ENCODE assay signal across 1 cellular context in genomic region chr2:45282646-45283045, GRCh38.
TF ChIP-seq lines count a peak whose summit lies in the region.

No MANE protein-coding gene starts in this region.

TF ChIP-seq in GM23338, 12 proteins besides CTCF, POLR2A, EP300 and RAD21 (continued from another document):
- TF ChIP-seq, protein P1, sequence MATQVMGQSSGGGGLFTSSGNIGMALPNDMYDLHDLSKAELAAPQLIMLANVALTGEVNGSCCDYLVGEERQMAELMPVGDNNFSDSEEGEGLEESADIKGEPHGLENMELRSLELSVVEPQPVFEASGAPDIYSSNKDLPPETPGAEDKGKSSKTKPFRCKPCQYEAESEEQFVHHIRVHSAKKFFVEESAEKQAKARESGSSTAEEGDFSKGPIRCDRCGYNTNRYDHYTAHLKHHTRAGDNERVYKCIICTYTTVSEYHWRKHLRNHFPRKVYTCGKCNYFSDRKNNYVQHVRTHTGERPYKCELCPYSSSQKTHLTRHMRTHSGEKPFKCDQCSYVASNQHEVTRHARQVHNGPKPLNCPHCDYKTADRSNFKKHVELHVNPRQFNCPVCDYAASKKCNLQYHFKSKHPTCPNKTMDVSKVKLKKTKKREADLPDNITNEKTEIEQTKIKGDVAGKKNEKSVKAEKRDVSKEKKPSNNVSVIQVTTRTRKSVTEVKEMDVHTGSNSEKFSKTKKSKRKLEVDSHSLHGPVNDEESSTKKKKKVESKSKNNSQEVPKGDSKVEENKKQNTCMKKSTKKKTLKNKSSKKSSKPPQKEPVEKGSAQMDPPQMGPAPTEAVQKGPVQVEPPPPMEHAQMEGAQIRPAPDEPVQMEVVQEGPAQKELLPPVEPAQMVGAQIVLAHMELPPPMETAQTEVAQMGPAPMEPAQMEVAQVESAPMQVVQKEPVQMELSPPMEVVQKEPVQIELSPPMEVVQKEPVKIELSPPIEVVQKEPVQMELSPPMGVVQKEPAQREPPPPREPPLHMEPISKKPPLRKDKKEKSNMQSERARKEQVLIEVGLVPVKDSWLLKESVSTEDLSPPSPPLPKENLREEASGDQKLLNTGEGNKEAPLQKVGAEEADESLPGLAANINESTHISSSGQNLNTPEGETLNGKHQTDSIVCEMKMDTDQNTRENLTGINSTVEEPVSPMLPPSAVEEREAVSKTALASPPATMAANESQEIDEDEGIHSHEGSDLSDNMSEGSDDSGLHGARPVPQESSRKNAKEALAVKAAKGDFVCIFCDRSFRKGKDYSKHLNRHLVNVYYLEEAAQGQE (IDR thresholded peaks at IDR 0.05; ENCODE audit: unreplicated experiment): no peak
- TF ChIP-seq, protein P2, sequence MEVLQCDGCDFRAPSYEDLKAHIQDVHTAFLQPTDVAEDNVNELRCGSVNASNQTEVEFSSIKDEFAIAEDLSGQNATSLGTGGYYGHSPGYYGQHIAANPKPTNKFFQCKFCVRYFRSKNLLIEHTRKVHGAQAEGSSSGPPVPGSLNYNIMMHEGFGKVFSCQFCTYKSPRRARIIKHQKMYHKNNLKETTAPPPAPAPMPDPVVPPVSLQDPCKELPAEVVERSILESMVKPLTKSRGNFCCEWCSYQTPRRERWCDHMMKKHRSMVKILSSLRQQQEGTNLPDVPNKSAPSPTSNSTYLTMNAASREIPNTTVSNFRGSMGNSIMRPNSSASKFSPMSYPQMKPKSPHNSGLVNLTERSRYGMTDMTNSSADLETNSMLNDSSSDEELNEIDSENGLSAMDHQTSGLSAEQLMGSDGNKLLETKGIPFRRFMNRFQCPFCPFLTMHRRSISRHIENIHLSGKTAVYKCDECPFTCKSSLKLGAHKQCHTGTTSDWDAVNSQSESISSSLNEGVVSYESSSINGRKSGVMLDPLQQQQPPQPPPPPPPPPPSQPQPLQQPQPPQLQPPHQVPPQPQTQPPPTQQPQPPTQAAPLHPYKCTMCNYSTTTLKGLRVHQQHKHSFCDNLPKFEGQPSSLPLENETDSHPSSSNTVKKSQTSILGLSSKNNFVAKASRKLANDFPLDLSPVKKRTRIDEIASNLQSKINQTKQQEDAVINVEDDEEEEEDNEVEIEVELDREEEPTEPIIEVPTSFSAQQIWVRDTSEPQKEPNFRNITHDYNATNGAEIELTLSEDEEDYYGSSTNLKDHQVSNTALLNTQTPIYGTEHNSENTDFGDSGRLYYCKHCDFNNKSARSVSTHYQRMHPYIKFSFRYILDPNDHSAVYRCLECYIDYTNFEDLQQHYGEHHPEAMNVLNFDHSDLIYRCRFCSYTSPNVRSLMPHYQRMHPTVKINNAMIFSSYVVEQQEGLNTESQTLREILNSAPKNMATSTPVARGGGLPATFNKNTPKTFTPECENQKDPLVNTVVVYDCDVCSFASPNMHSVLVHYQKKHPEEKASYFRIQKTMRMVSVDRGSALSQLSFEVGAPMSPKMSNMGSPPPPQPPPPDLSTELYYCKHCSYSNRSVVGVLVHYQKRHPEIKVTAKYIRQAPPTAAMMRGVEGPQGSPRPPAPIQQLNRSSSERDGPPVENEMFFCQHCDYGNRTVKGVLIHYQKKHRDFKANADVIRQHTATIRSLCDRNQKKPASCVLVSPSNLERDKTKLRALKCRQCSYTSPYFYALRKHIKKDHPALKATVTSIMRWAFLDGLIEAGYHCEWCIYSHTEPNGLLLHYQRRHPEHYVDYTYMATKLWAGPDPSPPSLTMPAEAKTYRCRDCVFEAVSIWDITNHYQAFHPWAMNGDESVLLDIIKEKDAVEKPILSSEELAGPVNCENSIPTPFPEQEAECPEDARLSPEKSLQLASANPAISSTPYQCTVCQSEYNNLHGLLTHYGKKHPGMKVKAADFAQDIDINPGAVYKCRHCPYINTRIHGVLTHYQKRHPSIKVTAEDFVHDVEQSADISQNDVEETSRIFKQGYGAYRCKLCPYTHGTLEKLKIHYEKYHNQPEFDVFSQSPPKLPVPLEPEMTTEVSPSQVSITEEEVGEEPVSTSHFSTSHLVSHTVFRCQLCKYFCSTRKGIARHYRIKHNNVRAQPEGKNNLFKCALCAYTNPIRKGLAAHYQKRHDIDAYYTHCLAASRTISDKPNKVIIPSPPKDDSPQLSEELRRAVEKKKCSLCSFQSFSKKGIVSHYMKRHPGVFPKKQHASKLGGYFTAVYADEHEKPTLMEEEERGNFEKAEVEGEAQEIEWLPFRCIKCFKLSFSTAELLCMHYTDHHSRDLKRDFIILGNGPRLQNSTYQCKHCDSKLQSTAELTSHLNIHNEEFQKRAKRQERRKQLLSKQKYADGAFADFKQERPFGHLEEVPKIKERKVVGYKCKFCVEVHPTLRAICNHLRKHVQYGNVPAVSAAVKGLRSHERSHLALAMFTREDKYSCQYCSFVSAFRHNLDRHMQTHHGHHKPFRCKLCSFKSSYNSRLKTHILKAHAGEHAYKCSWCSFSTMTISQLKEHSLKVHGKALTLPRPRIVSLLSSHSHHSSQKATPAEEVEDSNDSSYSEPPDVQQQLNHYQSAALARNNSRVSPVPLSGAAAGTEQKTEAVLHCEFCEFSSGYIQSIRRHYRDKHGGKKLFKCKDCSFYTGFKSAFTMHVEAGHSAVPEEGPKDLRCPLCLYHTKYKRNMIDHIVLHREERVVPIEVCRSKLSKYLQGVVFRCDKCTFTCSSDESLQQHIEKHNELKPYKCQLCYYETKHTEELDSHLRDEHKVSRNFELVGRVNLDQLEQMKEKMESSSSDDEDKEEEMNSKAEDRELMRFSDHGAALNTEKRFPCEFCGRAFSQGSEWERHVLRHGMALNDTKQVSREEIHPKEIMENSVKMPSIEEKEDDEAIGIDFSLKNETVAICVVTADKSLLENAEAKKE (CRISPR knock-in tag; IDR thresholded peaks at IDR 0.05): no peak
- TF ChIP-seq CREB1 (CRISPR knock-in tag; IDR thresholded peaks at IDR 0.05; ENCODE audit: low read depth): no peak
- no peak for TF ChIP-seq POLR2AphosphoS5 (IDR thresholded peaks at IDR 0.05; ENCODE audit: low read depth)
- TF ChIP-seq EZH2 (IDR thresholded peaks at IDR 0.05; ENCODE audit: low read depth, unreplicated experiment): no peak
